In the genomic region with DNA sequence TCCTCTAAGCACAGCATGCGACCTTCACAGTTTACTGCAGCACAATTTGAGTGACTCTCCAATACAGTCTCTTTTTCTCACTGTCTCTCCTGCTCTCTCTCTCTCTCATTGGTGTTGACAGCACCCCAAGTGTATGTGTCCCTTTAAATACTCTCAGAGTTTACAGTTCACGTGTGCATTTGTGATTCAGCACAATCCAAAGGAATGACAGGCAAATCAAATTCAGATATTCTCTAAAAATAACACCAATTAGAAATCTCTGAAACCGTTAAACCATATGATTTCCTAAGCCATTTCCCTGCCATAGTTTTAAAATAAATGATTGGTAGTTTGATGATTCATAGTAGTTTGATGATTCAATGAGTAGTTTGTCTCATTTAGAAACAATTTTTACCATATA, we compare ENCODE assay signal across 13 cellular contexts.
"Had no signal": no experiment of that assay in that cellular context is flagged by ENCODE, and none has a peak within 500 bp of the region (broad histone marks: within the 10 kb centered on the region; RNA-seq: fewer than 3 reads in every experiment).

No MANE protein-coding gene starts in this region.

- ATAC-seq: activated CD8-positive, alpha-beta T cell treated with anti-CD3 and anti-CD28 coated beads for 36 hours; left lung; stimulated activated naive B cell treated with anti-CD40 and anti-IgM and Interleukin-4, amounts not matched to agents 10 μg/mL and 1 μg/mL and 100 μg/mL, for 72 hours; WTC11 had no signal

- DNase-seq: activated CD4-positive, alpha-beta T cell treated with anti-CD3 and anti-CD28 coated beads for 48 hours; activated CD8-positive, alpha-beta T cell treated with anti-CD3 and anti-CD28 coated beads for 36 hours; activated effector memory CD4-positive, alpha-beta T cell treated with anti-CD3 and anti-CD28 coated beads, Interleukin-2, amount 50 U/mL, for 16 hours; activated T-cell treated with anti-CD3 and anti-CD28 coated beads, Interleukin-2, amount 50 U/mL, for 48 hours; adrenal gland; dorsolateral prefrontal cortex; endodermal cell; left lung; naive B cell; stimulated activated CD4-positive, alpha-beta T cell treated with anti-CD3 and anti-CD28 coated beads, Interleukin-2, amount 100 ng/mL, for 48 hours; stimulated activated naive B cell treated with anti-CD40 and anti-IgM and Interleukin-4, amounts not matched to agents 10 μg/mL and 1 μg/mL and 100 μg/mL, for 72 hours; tibial artery had no signal
